In the genomic region with DNA sequence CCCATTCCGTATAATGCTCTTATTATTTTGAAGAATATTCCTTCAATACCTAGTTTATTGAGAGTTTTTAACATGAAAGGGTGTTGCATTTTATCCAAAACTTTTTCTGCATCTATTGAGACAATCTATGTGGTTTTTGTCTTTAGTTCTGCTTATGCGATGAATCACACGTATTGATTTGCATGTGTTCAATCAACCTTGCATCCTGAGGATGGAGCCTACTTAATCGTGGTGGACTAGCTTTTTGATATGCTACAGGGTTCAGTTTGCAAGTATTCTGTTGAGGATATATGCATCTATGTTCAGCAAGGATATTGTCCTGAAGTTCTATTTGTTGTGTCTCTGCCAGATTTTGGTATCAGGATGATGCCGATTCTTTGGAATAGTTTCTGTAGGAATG, we compare ENCODE assay signal across 15 cellular contexts.
DNase-seq lines count a peak whose midpoint lies in the region; ATAC-seq and TF ChIP-seq lines count a peak whose summit lies in the region.
"Had no signal": no experiment of that assay in that cellular context is flagged by ENCODE, and none has a peak within 500 bp of the region (broad histone marks: within the 10 kb centered on the region; RNA-seq: fewer than 3 reads in every experiment).

No MANE protein-coding gene starts in this region.

- no peak for TF ChIP-seq POLR2A in prostate gland (IDR thresholded peaks at IDR 0.05)

- H3K36me3 ChIP-seq in prostate gland = no peaks in the 10 kb centered on the region
- H3K36me3 ChIP-seq: breast epithelium had no signal

- ATAC-seq in GM18499 (IDR thresholded peaks at IDR 0.05; ENCODE audit: insufficient read depth, unreplicated experiment) (peak; percentile 95), GM19467 (IDR thresholded peaks at IDR 0.05; ENCODE audit: unreplicated experiment) (peak; percentile 90), HG02870 (IDR thresholded peaks at IDR 0.05; ENCODE audit: unreplicated experiment) (peak; percentile 51), HG03469 (IDR thresholded peaks at IDR 0.05; ENCODE audit: unreplicated experiment) (peak; percentile 95)

- 95% methylated on average over 5 of the region's 5 CpGs for WGBS in prostate gland

- intact Hi-C loops in prostate gland (cut with DNase I) = no loop called here

- H3K4me3 ChIP-seq in prostate gland = no peak overlapping the region
- H3K4me3 ChIP-seq: breast epithelium, SK-N-MC had no signal

- DNase-seq in NCI-H2029 (lab: John Stamatoyannopoulos, UW) = no peak
- DNase-seq in NCI-H1092 treated with DMSO at 0.1 percent for 48 hours (lab: John Stamatoyannopoulos, UW) = no peak
- DNase-seq in NCI-H2171 treated with DMSO at 0.1 percent for 48 hours (lab: John Stamatoyannopoulos, UW) = no peak
- DNase-seq in prostate gland (ENCODE audit: low spot score) = no peak
- DNase-seq: ACHN; activated CD4-positive, alpha-beta T cell treated with anti-CD3 and anti-CD28 coated beads for 4 hours; DMS153; NCI-H1092 had no signal

- H3K27me3 ChIP-seq in prostate gland (replicated peaks; ENCODE audit: insufficient read depth) = no peaks in the 10 kb centered on the region
- H3K27me3 ChIP-seq: breast epithelium had no signal

- no peak overlapping the region for H3K27ac ChIP-seq in prostate gland
- H3K27ac ChIP-seq: breast epithelium, parathyroid adenoma, SK-N-MC had no signal

- no peaks in the 10 kb centered on the region for H3K4me1 ChIP-seq in prostate gland (replicated peaks)
- H3K4me1 ChIP-seq: breast epithelium, parathyroid adenoma had no signal

- TF ChIP-seq CTCF in prostate gland (IDR thresholded peaks at IDR 0.05) = no peak

- H3K9me3 ChIP-seq in prostate gland = no peaks in the 10 kb centered on the region
